Comparison of ENCODE assay signal across 10 cellular contexts in genomic region chr17:75909812-75910274, GRCh38. TPM values are rescaled to one million over a fixed set of nuclear protein-coding genes. Genes with fewer than 3 reads are reported as not detected.
A peak's percentile ranks its signal among the peaks of the same experiment; 100 is the strongest.
DNase-seq lines count a peak whose midpoint lies in the region; ATAC-seq lines count a peak whose summit lies in the region.
"Had no signal": no experiment of that assay in that cellular context is flagged by ENCODE, and none has a peak within 500 bp of the region (broad histone marks: within the 10 kb centered on the region; RNA-seq: fewer than 3 reads in every experiment).

No MANE protein-coding gene starts in this region.

- no peaks in the 10 kb centered on the region for H3K36me3 ChIP-seq in SK-N-MC (ENCODE audit: insufficient read depth, low read length)

- H3K9ac ChIP-seq in SK-N-MC (ENCODE audit: insufficient read length), result no peak overlapping the region

- no peak for ATAC-seq in HG03196 (IDR thresholded peaks at IDR 0.05; ENCODE audit: unreplicated experiment)
- ATAC-seq: stimulated activated naive B cell treated with anti-CD40 and anti-IgM and Interleukin-4, amounts not matched to agents 10 μg/mL and 1 μg/mL and 100 μg/mL, for 72 hours had no signal

- 0 out of 2 replicates have a peak overlapping the region, but pooled peaks have one; percentile 13 for H3K27ac ChIP-seq in SK-N-MC

- H3K9me3 ChIP-seq in SK-N-MC (ENCODE audit: low read depth, low read length), result no peaks in the 10 kb centered on the region

- DNase-seq in DMS53 treated with DMSO at 0.1 percent for 48 hours (lab: John Stamatoyannopoulos, UW; ENCODE audit: unreplicated experiment) (peak; percentile 82), NCI-H1436 (lab: John Stamatoyannopoulos, UW) (peak; percentile 68), SK-N-MC (ENCODE audit: low read depth, low spot score) (no peak), kidney glomerular epithelial cell (lab: John Stamatoyannopoulos, UW) (peak; percentile 37), glomerular visceral epithelial cell (ENCODE audit: extremely low spot score) (no peak), dermis blood vessel endothelial cell (no peak)
- DNase-seq in activated T-cell treated with anti-CD3 and anti-CD28 coated beads, Interleukin-2, amount 50 U/mL, for 1 hour, result no peak
- DNase-seq: activated CD4-positive, alpha-beta T cell treated with anti-CD3 and anti-CD28 coated beads, Interleukin-2, amount 50 U/mL, for 1 hour; stimulated activated naive B cell treated with anti-CD40 and anti-IgM and Interleukin-4, amounts not matched to agents 10 μg/mL and 1 μg/mL and 100 μg/mL, for 72 hours had no signal

- no peak overlapping the region for H3K4me3 ChIP-seq in SK-N-MC

RNA-seq across cellular contexts. Expression of gene MRPL38, which starts 5.2 kb away (rescaled TPM):
- 24.0 and 49.3 TPM in 2 replicates for total RNA-seq in dermis blood vessel endothelial cell

RNA-seq across cellular contexts. Expression of gene TRIM65, which starts 13.1 kb away (rescaled TPM):
- 42.4 and 43.1 TPM in 2 replicates for total RNA-seq in dermis blood vessel endothelial cell

RNA-seq across cellular contexts. Expression of gene FBF1, which starts 31.0 kb away (rescaled TPM):
- 6.2 and 11.6 TPM in 2 replicates for total RNA-seq in dermis blood vessel endothelial cell

RNA-seq across cellular contexts. Expression of gene TRIM47, which starts 31.5 kb away (rescaled TPM):
- 89.1 and 109 TPM in 2 replicates for total RNA-seq in dermis blood vessel endothelial cell

RNA-seq across cellular contexts. Expression of gene WBP2, which starts 54.7 kb away (rescaled TPM):
- total RNA-seq in dermis blood vessel endothelial cell, result 19.2 and 54.3 TPM in 2 replicates

Comparison
In these comparisons a context has a peak if more than half of its experiments do, and no peak if none do; other contexts are left out.
1. DNase-seq: peak in DMS53 treated with DMSO at 0.1 percent for 48 hours (single experiment), NCI-H1436 (single experiment) and kidney glomerular epithelial cell (single experiment); none in SK-N-MC (single experiment), activated T-cell treated with anti-CD3 and anti-CD28 coated beads, Interleukin-2, amount 50 U/mL, for 1 hour (single experiment), glomerular visceral epithelial cell (single experiment) and dermis blood vessel endothelial cell (single experiment).